In the genomic region with DNA sequence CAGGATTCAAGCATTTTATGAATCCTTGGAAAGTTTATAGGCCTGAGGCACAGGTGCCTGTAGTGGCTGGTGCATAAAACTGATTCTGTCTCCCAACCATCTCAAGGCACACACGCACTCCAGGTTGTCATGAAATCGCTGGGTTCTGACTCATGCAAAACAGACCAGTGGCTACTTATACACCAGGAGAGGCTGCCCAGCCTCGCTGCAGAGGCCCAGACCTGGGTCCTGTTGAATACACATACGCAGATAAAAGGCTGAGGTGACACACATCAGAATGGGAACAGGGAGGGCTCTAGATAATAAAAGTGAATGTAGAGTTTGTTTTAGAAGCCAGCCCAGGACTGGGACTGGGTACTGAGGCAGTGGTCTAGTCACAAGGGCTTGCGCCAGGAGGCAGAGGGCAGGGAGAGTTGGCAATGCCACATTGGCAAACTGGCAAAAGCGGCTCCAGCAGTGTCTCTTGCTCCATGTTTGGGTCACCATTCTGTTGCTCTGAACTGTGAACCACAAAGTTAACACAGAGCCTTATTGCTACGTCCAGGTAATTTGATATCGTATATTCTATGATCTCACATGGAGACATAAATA, we compare ENCODE assay signal across 9 cellular contexts. TPM values are rescaled to one million over a fixed set of nuclear protein-coding genes. Genes with fewer than 3 reads are reported as not detected.
A peak's percentile ranks its signal among the peaks of the same experiment; 100 is the strongest.
DNase-seq lines count a peak whose midpoint lies in the region; ATAC-seq and TF ChIP-seq lines count a peak whose summit lies in the region.
"Had no signal": no experiment of that assay in that cellular context is flagged by ENCODE, and none has a peak within 500 bp of the region (broad histone marks: within the 10 kb centered on the region; RNA-seq: fewer than 3 reads in every experiment).

No MANE protein-coding gene starts in this region.

- peak overlapping the region; percentile 60 for H3K4me3 ChIP-seq in GM23338
- H3K4me3 ChIP-seq in epithelial cell of proximal tubule (ENCODE audit: low read depth, low read length): peak overlapping the region; percentile 83
- no peak overlapping the region for H3K4me3 ChIP-seq in uterus

- no peaks in the 10 kb centered on the region for H3K36me3 ChIP-seq in GM23338 (ENCODE audit: insufficient read depth)
- H3K36me3 ChIP-seq in uterus: no peaks in the 10 kb centered on the region

- TF ChIP-seq POLR2A in uterus (IDR thresholded peaks at IDR 0.05): no peak

- H3K27ac ChIP-seq in GM23338 (ENCODE audit: low read depth) (no peak overlapping the region), RWPE1 (peak overlapping the region; percentile 71; the same call in 1 of the 2 replicates), uterus (no peak overlapping the region)

- no peaks in the 10 kb centered on the region for H3K9me2 ChIP-seq in GM23338 (ENCODE audit: insufficient read depth)

- H3K9me3 Mint-ChIP-seq in GM23338 (peaks cover 4% of the 10 kb centered on the region; the same call in 2 of the 3 replicates), progenitor cell of endocrine pancreas (ENCODE audit: low read depth) (no peaks in the 10 kb centered on the region)
- no peaks in the 10 kb centered on the region for H3K9me3 Mint-ChIP-seq in stimulated activated naive B cell treated with anti-CD40 and anti-IgM and Interleukin-4, amounts not matched to agents 10 μg/mL and 1 μg/mL and 100 μg/mL, for 72 hours

- H3K27me3 ChIP-seq in GM23338 (ENCODE audit: insufficient read depth): no peaks in the 10 kb centered on the region
- H3K27me3 ChIP-seq in uterus: no peaks in the 10 kb centered on the region

- DNase-seq in GM23338 (ENCODE audit: low spot score) (no peak), RWPE1 (ENCODE audit: low spot score) (no peak), epithelial cell of proximal tubule (ENCODE audit: low read depth) (no peak), progenitor cell of endocrine pancreas (ENCODE audit: low spot score, unreplicated experiment) (no peak), uterus (no peak)
- no peak for DNase-seq in stimulated activated naive B cell treated with anti-CD40 and anti-IgM and Interleukin-4, amounts not matched to agents 10 μg/mL and 1 μg/mL and 100 μg/mL, for 72 hours
- DNase-seq: NCI-H524 treated with DMSO at 0.1 percent for 48 hours had no signal

- no peaks in the 10 kb centered on the region for H3K4me1 ChIP-seq in GM23338 (ENCODE audit: insufficient read depth)
- no peaks in the 10 kb centered on the region for H3K4me1 ChIP-seq in uterus

- peak overlapping the region; percentile 78 for H3K4me2 ChIP-seq in GM23338

- H3K36me3 Mint-ChIP-seq in GM23338 (ENCODE audit: low read depth) (no peaks in the 10 kb centered on the region), progenitor cell of endocrine pancreas (ENCODE audit: insufficient read depth) (no peaks in the 10 kb centered on the region)
- no peaks in the 10 kb centered on the region for H3K36me3 Mint-ChIP-seq in stimulated activated naive B cell treated with anti-CD40 and anti-IgM and Interleukin-4, amounts not matched to agents 10 μg/mL and 1 μg/mL and 100 μg/mL, for 72 hours

- H3K4me1 Mint-ChIP-seq in GM23338: no peaks in the 10 kb centered on the region
- no peaks in the 10 kb centered on the region for H3K4me1 Mint-ChIP-seq in progenitor cell of endocrine pancreas (ENCODE audit: low read depth)
- peaks cover 4 to 7% of the 10 kb centered on the region in 2 donors for H3K4me1 Mint-ChIP-seq in stimulated activated naive B cell treated with anti-CD40 and anti-IgM and Interleukin-4, amounts not matched to agents 10 μg/mL and 1 μg/mL and 100 μg/mL, for 72 hours

- H3F3A ChIP-seq in GM23338 (replicated peaks; ENCODE audit: low read depth): no peaks in the 10 kb centered on the region

- ATAC-seq in GM23338 (no peak), HG03135 (IDR thresholded peaks at IDR 0.05; ENCODE audit: unreplicated experiment) (no peak), GM21367 (IDR thresholded peaks at IDR 0.05; ENCODE audit: unreplicated experiment) (no peak)
- no peak for ATAC-seq in stimulated activated naive B cell treated with anti-CD40 and anti-IgM and Interleukin-4, amounts not matched to agents 10 μg/mL and 1 μg/mL and 100 μg/mL, for 72 hours (replicated peaks)

- H3K79me2 ChIP-seq in GM23338 (replicated peaks; ENCODE audit: insufficient read depth): no peaks in the 10 kb centered on the region

- intact Hi-C loops in uterus (cut with DNase I; ENCODE audit: low total_unique reads): no loop called here

- H4K20me1 ChIP-seq in GM23338 (replicated peaks; ENCODE audit: insufficient read depth): no peaks in the 10 kb centered on the region

- CTCF ChIA-PET in RWPE1 (lab: Yijun Ruan, JAX): interaction anchor here (0.6 to 1.4 kb wide), 3 partner anchors 7 to 16 kb away, joined by 4 to 8 read pairs (median 5); no protein-coding TSS in a partner anchor

- POLR2A ChIA-PET in RWPE1 (lab: Yijun Ruan, JAX; ENCODE audit: low non-redundant PET): no interaction called here

- H3K27ac Mint-ChIP-seq in GM23338 (no peak overlapping the region), progenitor cell of endocrine pancreas (no peak overlapping the region)
- H3K27ac Mint-ChIP-seq in stimulated activated naive B cell treated with anti-CD40 and anti-IgM and Interleukin-4, amounts not matched to agents 10 μg/mL and 1 μg/mL and 100 μg/mL, for 72 hours: no peak overlapping the region

- H3K27me3 Mint-ChIP-seq in GM23338 (ENCODE audit: insufficient read depth, low read depth, poor library complexity) (peaks cover 5% of the 10 kb centered on the region), progenitor cell of endocrine pancreas (peaks cover 17% of the 10 kb centered on the region)
- no peaks in the 10 kb centered on the region for H3K27me3 Mint-ChIP-seq in stimulated activated naive B cell treated with anti-CD40 and anti-IgM and Interleukin-4, amounts not matched to agents 10 μg/mL and 1 μg/mL and 100 μg/mL, for 72 hours

- H2AFZ ChIP-seq in GM23338: no peak overlapping the region

- TF ChIP-seq CTCF in GM23338 (conservative IDR thresholded peaks at IDR 0.05; ENCODE audit: low read depth in 2 of 2): no peak
- no peak for TF ChIP-seq CTCF in RWPE1 (conservative IDR thresholded peaks at IDR 0.05; ENCODE audit: low read depth)
- TF ChIP-seq CTCF in epithelial cell of proximal tubule (conservative IDR thresholded peaks at IDR 0.05; ENCODE audit: low read depth, low read length): no peak
- TF ChIP-seq CTCF in progenitor cell of endocrine pancreas (IDR thresholded peaks at IDR 0.05; ENCODE audit: unreplicated experiment): no peak
- TF ChIP-seq CTCF in uterus (IDR thresholded peaks at IDR 0.05): no peak

- H3K4me3 Mint-ChIP-seq in GM23338 (peak overlapping the region; percentile 95; the same call in 2 of the 3 replicates), progenitor cell of endocrine pancreas (ENCODE audit: low read depth) (peak overlapping the region; percentile 93)
- H3K4me3 Mint-ChIP-seq in stimulated activated naive B cell treated with anti-CD40 and anti-IgM and Interleukin-4, amounts not matched to agents 10 μg/mL and 1 μg/mL and 100 μg/mL, for 72 hours: peak overlapping the region in 1 of 2 donors; percentile 13

- H3K9me3 ChIP-seq in uterus: no peaks in the 10 kb centered on the region

TF ChIP-seq in GM23338, 12 proteins besides CTCF, POLR2A, EP300 and RAD21:
- TF ChIP-seq, protein P1, sequence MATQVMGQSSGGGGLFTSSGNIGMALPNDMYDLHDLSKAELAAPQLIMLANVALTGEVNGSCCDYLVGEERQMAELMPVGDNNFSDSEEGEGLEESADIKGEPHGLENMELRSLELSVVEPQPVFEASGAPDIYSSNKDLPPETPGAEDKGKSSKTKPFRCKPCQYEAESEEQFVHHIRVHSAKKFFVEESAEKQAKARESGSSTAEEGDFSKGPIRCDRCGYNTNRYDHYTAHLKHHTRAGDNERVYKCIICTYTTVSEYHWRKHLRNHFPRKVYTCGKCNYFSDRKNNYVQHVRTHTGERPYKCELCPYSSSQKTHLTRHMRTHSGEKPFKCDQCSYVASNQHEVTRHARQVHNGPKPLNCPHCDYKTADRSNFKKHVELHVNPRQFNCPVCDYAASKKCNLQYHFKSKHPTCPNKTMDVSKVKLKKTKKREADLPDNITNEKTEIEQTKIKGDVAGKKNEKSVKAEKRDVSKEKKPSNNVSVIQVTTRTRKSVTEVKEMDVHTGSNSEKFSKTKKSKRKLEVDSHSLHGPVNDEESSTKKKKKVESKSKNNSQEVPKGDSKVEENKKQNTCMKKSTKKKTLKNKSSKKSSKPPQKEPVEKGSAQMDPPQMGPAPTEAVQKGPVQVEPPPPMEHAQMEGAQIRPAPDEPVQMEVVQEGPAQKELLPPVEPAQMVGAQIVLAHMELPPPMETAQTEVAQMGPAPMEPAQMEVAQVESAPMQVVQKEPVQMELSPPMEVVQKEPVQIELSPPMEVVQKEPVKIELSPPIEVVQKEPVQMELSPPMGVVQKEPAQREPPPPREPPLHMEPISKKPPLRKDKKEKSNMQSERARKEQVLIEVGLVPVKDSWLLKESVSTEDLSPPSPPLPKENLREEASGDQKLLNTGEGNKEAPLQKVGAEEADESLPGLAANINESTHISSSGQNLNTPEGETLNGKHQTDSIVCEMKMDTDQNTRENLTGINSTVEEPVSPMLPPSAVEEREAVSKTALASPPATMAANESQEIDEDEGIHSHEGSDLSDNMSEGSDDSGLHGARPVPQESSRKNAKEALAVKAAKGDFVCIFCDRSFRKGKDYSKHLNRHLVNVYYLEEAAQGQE (IDR thresholded peaks at IDR 0.05; ENCODE audit: unreplicated experiment): no peak

RNA-seq across cellular contexts. Expression of a gene that starts 13.6 kb away (rescaled TPM):
- not detected in 2 replicates for total RNA-seq in GM23338 (2014; rRNA removed; shearing (Covaris generic))
- polyA plus RNA-seq in GM23338 (2016; fragmentation: Nextera tagmentation; extraction: Ambion mirVana): not detected in 2 replicates
- total RNA-seq in epithelial cell of proximal tubule (not detected in 2 replicates), progenitor cell of endocrine pancreas (not detected in 2 replicates), uterus (not detected)

RNA-seq across cellular contexts. Expression of a gene that starts 54.4 kb away (rescaled TPM):
- not detected in 2 replicates for total RNA-seq in GM23338 (2014; rRNA removed; shearing (Covaris generic))
- not detected in 2 replicates for polyA plus RNA-seq in GM23338 (2016; fragmentation: Nextera tagmentation; extraction: Ambion mirVana)
- total RNA-seq in epithelial cell of proximal tubule (not detected in 2 replicates), progenitor cell of endocrine pancreas (not detected in 2 replicates), uterus (not detected)

Comparison
In these comparisons a context has a peak if more than half of its experiments do, and no peak if none do; other contexts are left out.
1. H3K4me3 ChIP-seq: peak in GM23338 (single experiment) and epithelial cell of proximal tubule (single experiment); none in uterus (0 of 2).